In genomic region chr12:85549658-85550057, GRCh38 we compare ENCODE assay signal across 20 cellular contexts.
A peak's percentile ranks its signal among the peaks of the same experiment; 100 is the strongest.
DNase-seq lines count a peak whose midpoint lies in the region; ATAC-seq and TF ChIP-seq lines count a peak whose summit lies in the region.
"Had no signal": no experiment of that assay in that cellular context is flagged by ENCODE, and none has a peak within 500 bp of the region (broad histone marks: within the 10 kb centered on the region; RNA-seq: fewer than 3 reads in every experiment).

No MANE protein-coding gene starts in this region.

- DNase-seq in mammary epithelial cell, result no peak
- no peak for DNase-seq in MCF 10A (ENCODE audit: unreplicated experiment)
- no peak for DNase-seq in left colon
- no peak for DNase-seq in stimulated activated CD4-positive, alpha-beta T cell treated with anti-CD3 and anti-CD28 coated beads, Interleukin-1b, Interleukin-23, amount 100 ng/mL, for 48 hours
- DNase-seq in SK-N-DZ (ENCODE audit: low spot score), result no peak
- DNase-seq in NCI-H2196 treated with DMSO at 0.1 percent for 48 hours (lab: John Stamatoyannopoulos, UW; ENCODE audit: unreplicated experiment), result no peak
- DNase-seq: 8988T; BE2C; C1 segment of cervical spinal cord; CD4-positive, CD25-positive, alpha-beta regulatory T cell; CD8-positive, alpha-beta memory T cell; COR-L47; DMS79; GDM1; GM23248; HCEC 1CT; HFFc6; IMR-90 had no signal

- H3K9me3 ChIP-seq in mammary epithelial cell (replicated peaks; ENCODE audit: insufficient read depth, low read length) (no peaks in the 10 kb centered on the region), Loucy (ENCODE audit: insufficient read depth, low read depth, low read length) (no peaks in the 10 kb centered on the region)
- H3K9me3 ChIP-seq: BE2C had no signal

- no peak overlapping the region for H3K27ac Mint-ChIP-seq in MCF 10A (ENCODE audit: low read depth, unreplicated experiment)
- H3K27ac Mint-ChIP-seq: CD4-positive, CD25-positive, alpha-beta regulatory T cell; CD8-positive, alpha-beta memory T cell; HFFc6 had no signal

- H3K27ac ChIP-seq in mammary epithelial cell (ENCODE audit: insufficient read depth, low read depth, low read length), result no peak overlapping the region
- H3K27ac ChIP-seq: GM23248, HL-60 had no signal

- H3K4me3 Mint-ChIP-seq in MCF 10A (ENCODE audit: unreplicated experiment), result no peak overlapping the region
- H3K4me3 Mint-ChIP-seq: CD4-positive, CD25-positive, alpha-beta regulatory T cell; CD8-positive, alpha-beta memory T cell; HFFc6 had no signal

- ATAC-seq in left colon, result peak; percentile 97

- TF ChIP-seq CTCF in mammary epithelial cell (conservative IDR thresholded peaks at IDR 0.05 in 1 of 2, IDR thresholded peaks at IDR 0.05 in 1 of 2; ENCODE audit: extremely low read depth in 1 of 2, insufficient read depth in 1 of 2, low read depth in 1 of 2, low read length in 2 of 2) (no peak), MCF 10A (IDR thresholded peaks at IDR 0.05; ENCODE audit: unreplicated experiment) (no peak), Loucy (conservative IDR thresholded peaks at IDR 0.05; ENCODE audit: low read length) (no peak)

- H3F3A ChIP-seq in Loucy (ENCODE audit: low read depth), result no peaks in the 10 kb centered on the region

- H3K9me3 Mint-ChIP-seq in MCF 10A (ENCODE audit: unreplicated experiment), result no peaks in the 10 kb centered on the region
- H3K9me3 Mint-ChIP-seq: HFFc6 had no signal

- dilution Hi-C loops in mammary epithelial cell (cut with HindIII; ENCODE audit: low sequenced_read_pairs), result no loop called here

- no peaks in the 10 kb centered on the region for H3K4me1 Mint-ChIP-seq in MCF 10A (ENCODE audit: insufficient read depth, unreplicated experiment)
- H3K4me1 Mint-ChIP-seq: CD4-positive, CD25-positive, alpha-beta regulatory T cell; CD8-positive, alpha-beta memory T cell had no signal

- H3K36me3 Mint-ChIP-seq in MCF 10A (ENCODE audit: insufficient read depth, unreplicated experiment), result no peaks in the 10 kb centered on the region
- H3K36me3 Mint-ChIP-seq: CD4-positive, CD25-positive, alpha-beta regulatory T cell; CD8-positive, alpha-beta memory T cell had no signal

- no peaks in the 10 kb centered on the region for H3K27me3 ChIP-seq in mammary epithelial cell (ENCODE audit: insufficient read depth, low read length)
- H3K27me3 ChIP-seq in Loucy (ENCODE audit: insufficient read depth, low read length, poor library complexity, severe bottlenecking), result no peaks in the 10 kb centered on the region
- H3K27me3 ChIP-seq: BE2C had no signal

- H3K4me3 ChIP-seq in mammary epithelial cell (replicated peaks in 1 of 3; ENCODE audit: insufficient read depth in 1 of 3, low read depth in 2 of 3, low read length in 3 of 3) (no peak overlapping the region), Loucy (ENCODE audit: low read length, poor library complexity, severe bottlenecking) (no peak overlapping the region)
- H3K4me3 ChIP-seq: GM23248 had no signal

- no peaks in the 10 kb centered on the region for H4K20me1 ChIP-seq in mammary epithelial cell (ENCODE audit: insufficient read depth, low read length)
- H4K20me1 ChIP-seq in Loucy (ENCODE audit: insufficient read depth, low read length, poor library complexity, severe bottlenecking), result no peaks in the 10 kb centered on the region

- POLR2A ChIA-PET in MCF 10A (lab: Yijun Ruan, JAX), result no interaction called here

- intact Hi-C loops in mammary epithelial cell (cut with micrococcal nuclease), result no loop called here
- intact Hi-C loops in MCF 10A (cut with micrococcal nuclease), result no loop called here
- intact Hi-C loops in left colon (cut with DNase I, micrococcal nuclease), result no loop called here

- H3K9ac ChIP-seq in mammary epithelial cell (ENCODE audit: insufficient read depth, low read length), result no peak overlapping the region
- H3K9ac ChIP-seq in Loucy (ENCODE audit: low read depth, low read length, poor library complexity, severe bottlenecking), result no peak overlapping the region
- H3K9ac ChIP-seq: GM23248 had no signal

- in situ Hi-C loops in mammary epithelial cell (cut with MboI; ENCODE audit: low sequenced_read_pairs in 2 of 2), result no loop called here

- BruUV-seq in mammary epithelial cell (replicated peaks; lab: Mats Ljungman, UMichigan) (no TSS peak), MCF 10A (replicated peaks; lab: Mats Ljungman, UMichigan) (no TSS peak)

- no peaks in the 10 kb centered on the region for H3K36me3 ChIP-seq in mammary epithelial cell (ENCODE audit: insufficient read depth, low read length)
- H3K36me3 ChIP-seq in Loucy (ENCODE audit: insufficient read depth, low read length), result no peaks in the 10 kb centered on the region
- H3K36me3 ChIP-seq: BE2C had no signal

- whole genome bisulfite sequencing in mammary epithelial cell (ENCODE audit: low coverage, missing lambda C conversion rate), result 65% methylated on average over 2 of the region's 2 CpGs

- no peaks in the 10 kb centered on the region for H3K27me3 Mint-ChIP-seq in MCF 10A (ENCODE audit: insufficient read depth, unreplicated experiment)
- H3K27me3 Mint-ChIP-seq: CD4-positive, CD25-positive, alpha-beta regulatory T cell; CD8-positive, alpha-beta memory T cell had no signal

- H2AFZ ChIP-seq in mammary epithelial cell (ENCODE audit: low read depth, low read length) (peak overlapping the region; percentile 16), Loucy (ENCODE audit: low read length) (0 out of 2 replicates have a peak overlapping the region, but pooled peaks have one; percentile 23)

- no peak overlapping the region for H3K4me2 ChIP-seq in mammary epithelial cell (ENCODE audit: insufficient read depth, low read depth, low read length)
- no peak overlapping the region for H3K4me2 ChIP-seq in Loucy (ENCODE audit: low read depth, low read length, poor library complexity, severe bottlenecking)

- H3K4me1 ChIP-seq in mammary epithelial cell (ENCODE audit: insufficient read depth, low read length), result no peaks in the 10 kb centered on the region
- peaks cover 4% of the 10 kb centered on the region for H3K4me1 ChIP-seq in Loucy (ENCODE audit: insufficient read depth, low read length, poor library complexity, severe bottlenecking)
- H3K4me1 ChIP-seq: BE2C had no signal

- H3K79me2 ChIP-seq in mammary epithelial cell (ENCODE audit: insufficient read depth, low read length) (no peaks in the 10 kb centered on the region), Loucy (ENCODE audit: insufficient read depth, low read length) (no peaks in the 10 kb centered on the region)

- no peaks in the 10 kb centered on the region for H3K9me2 ChIP-seq in Loucy (replicated peaks; ENCODE audit: low read depth, low read length)

- CTCF ChIA-PET in mammary epithelial cell (lab: Charles Lee; ENCODE audit: low non-redundant PET) (no interaction called here), MCF 10A (lab: Yijun Ruan, JAX) (interaction anchor here (0.7 to 1.4 kb wide), 3 partner anchors 16 to 22 kb away, joined by 3 to 4 read pairs (median 3); no protein-coding TSS in a partner anchor)
